In the genomic region with DNA sequence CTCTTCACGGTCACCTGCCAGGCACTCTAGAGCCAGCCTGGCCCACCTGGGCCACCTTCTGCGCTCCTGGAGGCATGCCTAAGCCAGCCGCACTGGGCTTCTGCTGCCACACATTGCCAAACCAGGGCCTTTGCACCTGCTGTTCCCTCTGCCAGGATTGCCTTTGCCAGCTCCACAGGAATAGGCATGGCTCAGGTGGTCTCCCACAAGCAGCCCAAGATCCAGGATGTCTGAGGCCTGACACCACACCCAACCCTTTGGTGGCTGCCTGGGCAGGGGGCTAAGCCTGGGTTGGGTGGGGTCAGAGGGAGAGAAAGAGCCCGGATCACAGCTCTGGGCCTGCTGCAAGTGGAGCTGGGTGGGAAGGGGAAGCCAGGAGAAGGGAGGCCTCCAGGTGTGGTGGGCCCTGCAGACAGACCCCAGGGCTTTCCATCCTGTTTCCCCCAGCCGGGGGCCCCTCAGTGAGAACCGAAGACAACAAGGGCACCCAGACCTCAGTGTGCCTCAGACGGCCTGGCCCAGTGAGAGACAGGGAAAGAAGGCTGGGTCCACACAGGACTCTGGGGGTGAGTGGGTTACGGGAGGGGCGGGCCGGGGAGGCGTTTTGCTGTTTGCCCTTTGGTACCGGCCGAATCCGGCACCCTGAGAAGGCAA, we compare ENCODE assay signal across 1 cellular context.
TF ChIP-seq lines count a peak whose summit lies in the region.

No MANE protein-coding gene starts in this region.

TF ChIP-seq in GM12878, 131 proteins besides CTCF, POLR2A, EP300 and RAD21:
- TF ChIP-seq REST (IDR thresholded peaks at IDR 0.05; ENCODE audit: low read depth, low read length) (no peak), CBX3 (IDR thresholded peaks at IDR 0.05; ENCODE audit: borderline replicate concordance, low read depth) (no peak), MEF2A (IDR thresholded peaks at IDR 0.05; ENCODE audit: insufficient read depth, low read depth, low read length) (no peak), DPF2 (IDR thresholded peaks at IDR 0.05) (no peak), SUZ12 (IDR thresholded peaks at IDR 0.05; ENCODE audit: unreplicated experiment) (no peak), BHLHE40 (IDR thresholded peaks at IDR 0.05; ENCODE audit: borderline replicate concordance in 1 of 2, low read depth in 2 of 2, low read length in 1 of 2) (no peak), ZNF217 (IDR thresholded peaks at IDR 0.05) (no peak), SMC3 (IDR thresholded peaks at IDR 0.05; ENCODE audit: borderline replicate concordance, low read length) (no peak), STAT3 (IDR thresholded peaks at IDR 0.05; ENCODE audit: low read depth, low read length) (no peak), NKRF (conservative IDR thresholded peaks at IDR 0.05) (no peak), ZNF207 (IDR thresholded peaks at IDR 0.05; ENCODE audit: borderline replicate concordance) (no peak), ETV6 (conservative IDR thresholded peaks at IDR 0.05 in 1 of 2, IDR thresholded peaks at IDR 0.05 in 1 of 2; ENCODE audit: borderline replicate concordance in 1 of 2, low read depth in 1 of 2) (no peak)
